8 cellular contexts compared by ENCODE assay signal in the genomic region with DNA sequence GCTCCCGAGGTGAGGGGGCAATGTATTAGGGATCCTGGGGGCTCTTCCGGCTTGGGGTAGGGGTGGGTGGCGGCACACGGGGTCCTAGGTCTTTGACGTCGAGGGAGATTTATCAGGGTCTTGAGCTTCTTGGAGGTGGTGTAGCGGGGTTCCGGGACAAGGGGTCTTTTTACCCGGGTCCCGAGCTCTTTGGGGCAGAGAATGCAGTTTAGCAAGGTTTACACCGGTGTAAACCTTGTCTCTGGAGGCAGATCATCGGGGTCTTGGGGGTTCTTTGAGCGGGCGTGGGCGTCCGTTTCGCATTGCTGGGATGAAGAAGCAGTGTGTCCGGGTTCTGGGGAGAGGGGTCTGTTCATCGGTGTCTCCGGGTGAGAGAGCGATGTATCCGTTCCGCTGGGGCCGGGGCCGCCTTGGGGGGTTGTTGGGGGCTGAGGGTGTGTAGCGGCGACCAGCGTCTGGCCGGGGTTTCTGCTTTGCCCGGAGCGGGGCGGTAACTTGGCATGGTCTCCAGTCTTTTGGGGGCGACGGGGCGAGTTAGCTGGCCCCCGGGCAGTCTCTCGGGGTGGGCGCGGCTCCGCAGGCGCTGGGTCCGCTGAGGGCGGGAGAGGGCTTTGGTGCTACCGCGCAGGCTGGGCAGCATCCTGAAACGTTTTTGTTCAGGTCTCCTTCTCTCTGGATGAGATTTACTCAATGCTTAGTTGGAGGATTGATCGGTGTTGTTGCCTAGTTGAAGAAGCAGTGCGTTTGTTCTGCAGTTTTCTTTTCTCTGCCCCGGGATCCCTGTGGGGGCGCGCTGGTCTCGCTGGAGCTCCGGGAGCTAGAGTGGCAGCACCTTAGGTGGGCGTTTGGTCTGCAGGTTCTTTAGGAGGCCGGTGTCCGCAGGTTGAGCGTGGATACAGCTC. TPM values are rescaled to one million over a fixed set of nuclear protein-coding genes. Genes with fewer than 3 reads are reported as not detected.
DNase-seq lines count a peak whose midpoint lies in the region; ATAC-seq and TF ChIP-seq lines count a peak whose summit lies in the region.

No MANE protein-coding gene starts in this region.

- peaks cover 14% of the 10 kb centered on the region for H3K4me1 Mint-ChIP-seq in activated CD4-positive, alpha-beta memory T cell treated with anti-CD3 and anti-CD28 coated beads for 36 hours (ENCODE audit: low read depth)

- POLR2A ChIA-PET in activated CD4-positive, alpha-beta memory T cell treated with anti-CD3 and anti-CD28 coated beads for 36 hours (lab: Charles Lee): interaction anchor here (0.6 to 2.8 kb wide), 3 partner anchors 34 to 291 kb away, joined by 3 to 21 read pairs (median 4); partner anchors contain the start of gene RPLP1

- peak overlapping the region; percentile 81 for H3K4me3 Mint-ChIP-seq in activated CD4-positive, alpha-beta memory T cell treated with anti-CD3 and anti-CD28 coated beads for 36 hours

- H3K27ac Mint-ChIP-seq in activated CD4-positive, alpha-beta memory T cell treated with anti-CD3 and anti-CD28 coated beads for 36 hours: no peak overlapping the region

- TF ChIP-seq CTCF in MM.1S (IDR thresholded peaks at IDR 0.05; ENCODE audit: low read length): peak; percentile 43; the same call in 1 of the 2 replicates
- peak; percentile 18 for TF ChIP-seq CTCF in lower lobe of right lung (IDR thresholded peaks at IDR 0.05)

- peak overlapping the region; percentile 76 for H3K4me2 ChIP-seq in MM.1S (ENCODE audit: low read depth, low read length)

- peak overlapping the region; percentile 98 for H2AFZ ChIP-seq in MM.1S (ENCODE audit: low read length)

- peaks cover 5% of the 10 kb centered on the region for H3K27me3 Mint-ChIP-seq in activated CD4-positive, alpha-beta memory T cell treated with anti-CD3 and anti-CD28 coated beads for 36 hours

- no peaks in the 10 kb centered on the region for H4K20me1 ChIP-seq in MM.1S (ENCODE audit: insufficient read depth, low read length)

- peak overlapping the region; percentile 86 for H3K9ac ChIP-seq in MM.1S (ENCODE audit: low read length)

- peak; percentile 8 to 31 for ATAC-seq in lower lobe of right lung
- no peak for ATAC-seq in HG02610 (IDR thresholded peaks at IDR 0.05; ENCODE audit: unreplicated experiment)
- no peak for ATAC-seq in GM21737 (IDR thresholded peaks at IDR 0.05; ENCODE audit: unreplicated experiment)

- no peaks in the 10 kb centered on the region for H3K36me3 Mint-ChIP-seq in activated CD4-positive, alpha-beta memory T cell treated with anti-CD3 and anti-CD28 coated beads for 36 hours

- CTCF ChIA-PET in activated CD4-positive, alpha-beta memory T cell treated with anti-CD3 and anti-CD28 coated beads for 36 hours (lab: Charles Lee): interaction anchor here (0.7 to 2.3 kb wide), 6 partner anchors 67 to 233 kb away, joined by 3 to 9 read pairs (median 4); no protein-coding TSS in a partner anchor

- H3K36me3 ChIP-seq in MM.1S (replicated peaks; ENCODE audit: insufficient read depth, low read length) (no peaks in the 10 kb centered on the region), lower lobe of right lung (no peaks in the 10 kb centered on the region)

- H3K9me3 Mint-ChIP-seq in activated CD4-positive, alpha-beta memory T cell treated with anti-CD3 and anti-CD28 coated beads for 36 hours: no peaks in the 10 kb centered on the region

- intact Hi-C loops in activated CD4-positive, alpha-beta memory T cell treated with anti-CD3 and anti-CD28 coated beads for 36 hours (cut with micrococcal nuclease): loop anchor here (1.0 to 5.0 kb wide), 3 partner anchors 99 to 292 kb away; partner anchors contain the start of genes KIF23 and RPLP1
- intact Hi-C loops in lower lobe of right lung (cut with DNase I): no loop called here

- peaks cover 3% of the 10 kb centered on the region; the same call in 1 of the 2 replicates for H3K4me1 ChIP-seq in MM.1S (ENCODE audit: low read length)
- H3K4me1 ChIP-seq in lower lobe of right lung: peaks cover 19% of the 10 kb centered on the region

- no peaks in the 10 kb centered on the region for H3K27me3 ChIP-seq in MM.1S (replicated peaks; ENCODE audit: insufficient read depth, low read length)
- no peaks in the 10 kb centered on the region for H3K27me3 ChIP-seq in lower lobe of right lung (ENCODE audit: low read depth)

- H3K9me2 ChIP-seq in MM.1S (replicated peaks; ENCODE audit: insufficient read depth, low read length): no peaks in the 10 kb centered on the region

- no peaks in the 10 kb centered on the region for H3K79me2 ChIP-seq in MM.1S (ENCODE audit: low read length)

- H3K27ac ChIP-seq in MM.1S (ENCODE audit: low read length) (peak overlapping the region; percentile 68; the same call in 1 of the 2 replicates), lower lobe of right lung (peak overlapping the region; percentile 91)

- DNase-seq in GM03348 (ENCODE audit: low spot score): peak; percentile 61
- DNase-seq in MM.1S: peak; percentile 18
- peak; percentile 30 for DNase-seq in activated CD4-positive, alpha-beta memory T cell treated with anti-CD3 and anti-CD28 coated beads for 36 hours
- DNase-seq in effector CD8-positive, alpha-beta T cell (lab: John Stamatoyannopoulos, UW): peak; percentile 22
- DNase-seq in lower lobe of right lung: peak; percentile 53
- DNase-seq in stimulated activated CD8-positive, alpha-beta memory T cell treated with anti-CD3 and anti-CD28 coated beads, Interleukin-4, amount 100 ng/mL, for 48 hours: peak; percentile 47

- H3K9me3 ChIP-seq in MM.1S (replicated peaks; ENCODE audit: insufficient read depth, low read length) (no peaks in the 10 kb centered on the region), lower lobe of right lung (no peaks in the 10 kb centered on the region)

- H3F3A ChIP-seq in MM.1S (ENCODE audit: insufficient read depth, low read length): no peaks in the 10 kb centered on the region

- peak overlapping the region; percentile 93 for H3K4me3 ChIP-seq in MM.1S (ENCODE audit: low read length)
- peak overlapping the region; percentile 91 for H3K4me3 ChIP-seq in lower lobe of right lung

RNA-seq across cellular contexts. Expression of gene GLCE, which starts 0.8 kb away (rescaled TPM):
- total RNA-seq in activated CD4-positive, alpha-beta memory T cell treated with anti-CD3 and anti-CD28 coated beads for 36 hours: 1 to 10 TPM; 3.9 to 4.4 TPM
- total RNA-seq in lower lobe of right lung: 19.0 TPM

Comparison
In these comparisons a context has a peak if more than half of its experiments do, and no peak if none do; other contexts are left out.
1. ATAC-seq: peak in lower lobe of right lung (2 of 2); none in HG02610 (single experiment) and GM21737 (single experiment).
2. Peak in every context shown above with its lines, with median percentiles within 50 percentile points of each other: DNase-seq.